1 cellular context compared by ENCODE assay signal in the genomic region with DNA sequence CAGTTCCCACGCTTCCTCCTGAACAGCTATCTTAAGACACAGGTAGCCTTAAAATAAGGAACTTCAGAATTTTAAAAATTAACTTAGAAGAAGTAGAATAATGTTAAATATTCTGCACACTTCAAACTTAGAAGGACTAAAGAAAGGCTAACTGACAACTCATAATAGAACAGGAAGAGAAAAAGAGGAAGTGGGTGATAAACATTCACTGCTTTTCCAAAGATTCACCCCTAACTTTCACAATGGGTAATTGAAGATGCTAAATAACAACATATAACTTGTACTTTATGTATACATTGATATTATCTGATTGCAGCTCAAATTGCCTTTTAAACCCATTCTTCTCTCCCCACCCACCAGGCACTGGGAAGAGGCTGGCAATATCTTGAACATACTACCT.
TF ChIP-seq lines count a peak whose summit lies in the region.

No MANE protein-coding gene starts in this region.

TF ChIP-seq in GM12878, 131 proteins besides CTCF, POLR2A, EP300 and RAD21 (continued from another document and continues in another):
- TF ChIP-seq CBFB (IDR thresholded peaks at IDR 0.05; ENCODE audit: low read depth) (no peak), YY1 (IDR thresholded peaks at IDR 0.05; ENCODE audit: low read depth, low read length) (no peak), BCL3 (IDR thresholded peaks at IDR 0.05; ENCODE audit: borderline replicate concordance, insufficient read depth, low read depth, low read length, poor library complexity, severe bottlenecking) (no peak), NFXL1 (IDR thresholded peaks at IDR 0.05; ENCODE audit: borderline replicate concordance) (no peak), RCOR1 (conservative IDR thresholded peaks at IDR 0.05; ENCODE audit: low read depth, low read length) (no peak), BACH1 (IDR thresholded peaks at IDR 0.05; ENCODE audit: borderline replicate concordance) (peak; percentile 87; the same call in 1 of the 2 replicates), PRDM15 (CRISPR knock-in tag; IDR thresholded peaks at IDR 0.05) (no peak), ETV6 (conservative IDR thresholded peaks at IDR 0.05 in 1 of 2, IDR thresholded peaks at IDR 0.05 in 1 of 2; ENCODE audit: borderline replicate concordance in 1 of 2, low read depth in 1 of 2) (peak in 1 of 2 experiments; percentile 71; a peak in 1 of 4 replicates), SMARCA5 (IDR thresholded peaks at IDR 0.05) (peak; percentile 47; the same call in 1 of the 2 replicates), ESRRA (IDR thresholded peaks at IDR 0.05; ENCODE audit: low read length) (no peak), ZNF274 (IDR thresholded peaks at IDR 0.05; ENCODE audit: insufficient read depth, insufficient read length) (no peak), PAX5 (IDR thresholded peaks at IDR 0.05; ENCODE audit: borderline replicate concordance, low read depth, low read length) (0 out of 2 replicates have a peak, but pooled peaks have one; percentile 29), TCF3 (IDR thresholded peaks at IDR 0.05; ENCODE audit: borderline replicate concordance, insufficient read depth, low read depth, low read length) (no peak), ATF3 (IDR thresholded peaks at IDR 0.05; ENCODE audit: borderline replicate concordance, extremely low read depth, low read depth, low read length) (no peak), KLF5 (IDR thresholded peaks at IDR 0.05; ENCODE audit: partially characterized antibody) (no peak), E2F4 (IDR thresholded peaks at IDR 0.05; ENCODE audit: low read depth, low read length) (no peak), TBL1XR1 (IDR thresholded peaks at IDR 0.05; ENCODE audit: low read depth, low read length) (0 out of 2 replicates have a peak, but pooled peaks have one; percentile 28), E2F8 (IDR thresholded peaks at IDR 0.05; ENCODE audit: low read depth, partially characterized antibody) (no peak), KAT2A (conservative IDR thresholded peaks at IDR 0.05; ENCODE audit: control insufficient read depth, low read depth, low read length) (no peak), SMAD1 (IDR thresholded peaks at IDR 0.05; ENCODE audit: low read depth, partially characterized antibody) (no peak), RB1 (IDR thresholded peaks at IDR 0.05; ENCODE audit: borderline replicate concordance) (no peak), MTA3 (IDR thresholded peaks at IDR 0.05; ENCODE audit: borderline replicate concordance, low read length) (peak; percentile 81), GABPA (IDR thresholded peaks at IDR 0.05; ENCODE audit: low read depth) (no peak), ATF7 (IDR thresholded peaks at IDR 0.05; ENCODE audit: low read depth) (peak; percentile 64; the same call in 1 of the 2 replicates), RBBP5 (conservative IDR thresholded peaks at IDR 0.05) (no peak), CBX5 (IDR thresholded peaks at IDR 0.05; ENCODE audit: low read depth) (no peak), BHLHE40 (IDR thresholded peaks at IDR 0.05; ENCODE audit: borderline replicate concordance in 1 of 2, low read depth in 2 of 2, low read length in 1 of 2) (peak in 1 of 2 experiments; percentile 55; a peak in 1 of 4 replicates), RAD51 (IDR thresholded peaks at IDR 0.05) (no peak), SIN3A (IDR thresholded peaks at IDR 0.05; ENCODE audit: low read depth, low read length) (no peak), PAX8 (IDR thresholded peaks at IDR 0.05) (no peak), ZBTB4 (CRISPR knock-in tag; IDR thresholded peaks at IDR 0.05) (no peak), DPF2 (IDR thresholded peaks at IDR 0.05) (peak; percentile 97)
- TF ChIP-seq, protein P1, sequence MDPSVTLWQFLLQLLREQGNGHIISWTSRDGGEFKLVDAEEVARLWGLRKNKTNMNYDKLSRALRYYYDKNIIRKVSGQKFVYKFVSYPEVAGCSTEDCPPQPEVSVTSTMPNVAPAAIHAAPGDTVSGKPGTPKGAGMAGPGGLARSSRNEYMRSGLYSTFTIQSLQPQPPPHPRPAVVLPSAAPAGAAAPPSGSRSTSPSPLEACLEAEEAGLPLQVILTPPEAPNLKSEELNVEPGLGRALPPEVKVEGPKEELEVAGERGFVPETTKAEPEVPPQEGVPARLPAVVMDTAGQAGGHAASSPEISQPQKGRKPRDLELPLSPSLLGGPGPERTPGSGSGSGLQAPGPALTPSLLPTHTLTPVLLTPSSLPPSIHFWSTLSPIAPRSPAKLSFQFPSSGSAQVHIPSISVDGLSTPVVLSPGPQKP (IDR thresholded peaks at IDR 0.05; ENCODE audit: low read depth, low read length): no peak
- TF ChIP-seq, protein P2, sequence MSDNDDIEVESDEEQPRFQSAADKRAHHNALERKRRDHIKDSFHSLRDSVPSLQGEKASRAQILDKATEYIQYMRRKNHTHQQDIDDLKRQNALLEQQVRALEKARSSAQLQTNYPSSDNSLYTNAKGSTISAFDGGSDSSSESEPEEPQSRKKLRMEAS (IDR thresholded peaks at IDR 0.05; ENCODE audit: low read depth, low read length): no peak
- TF ChIP-seq, protein P3, sequence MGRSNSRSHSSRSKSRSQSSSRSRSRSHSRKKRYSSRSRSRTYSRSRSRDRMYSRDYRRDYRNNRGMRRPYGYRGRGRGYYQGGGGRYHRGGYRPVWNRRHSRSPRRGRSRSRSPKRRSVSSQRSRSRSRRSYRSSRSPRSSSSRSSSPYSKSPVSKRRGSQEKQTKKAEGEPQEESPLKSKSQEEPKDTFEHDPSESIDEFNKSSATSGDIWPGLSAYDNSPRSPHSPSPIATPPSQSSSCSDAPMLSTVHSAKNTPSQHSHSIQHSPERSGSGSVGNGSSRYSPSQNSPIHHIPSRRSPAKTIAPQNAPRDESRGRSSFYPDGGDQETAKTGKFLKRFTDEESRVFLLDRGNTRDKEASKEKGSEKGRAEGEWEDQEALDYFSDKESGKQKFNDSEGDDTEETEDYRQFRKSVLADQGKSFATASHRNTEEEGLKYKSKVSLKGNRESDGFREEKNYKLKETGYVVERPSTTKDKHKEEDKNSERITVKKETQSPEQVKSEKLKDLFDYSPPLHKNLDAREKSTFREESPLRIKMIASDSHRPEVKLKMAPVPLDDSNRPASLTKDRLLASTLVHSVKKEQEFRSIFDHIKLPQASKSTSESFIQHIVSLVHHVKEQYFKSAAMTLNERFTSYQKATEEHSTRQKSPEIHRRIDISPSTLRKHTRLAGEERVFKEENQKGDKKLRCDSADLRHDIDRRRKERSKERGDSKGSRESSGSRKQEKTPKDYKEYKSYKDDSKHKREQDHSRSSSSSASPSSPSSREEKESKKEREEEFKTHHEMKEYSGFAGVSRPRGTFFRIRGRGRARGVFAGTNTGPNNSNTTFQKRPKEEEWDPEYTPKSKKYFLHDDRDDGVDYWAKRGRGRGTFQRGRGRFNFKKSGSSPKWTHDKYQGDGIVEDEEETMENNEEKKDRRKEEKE (IDR thresholded peaks at IDR 0.05): no peak
- TF ChIP-seq, protein P4, sequence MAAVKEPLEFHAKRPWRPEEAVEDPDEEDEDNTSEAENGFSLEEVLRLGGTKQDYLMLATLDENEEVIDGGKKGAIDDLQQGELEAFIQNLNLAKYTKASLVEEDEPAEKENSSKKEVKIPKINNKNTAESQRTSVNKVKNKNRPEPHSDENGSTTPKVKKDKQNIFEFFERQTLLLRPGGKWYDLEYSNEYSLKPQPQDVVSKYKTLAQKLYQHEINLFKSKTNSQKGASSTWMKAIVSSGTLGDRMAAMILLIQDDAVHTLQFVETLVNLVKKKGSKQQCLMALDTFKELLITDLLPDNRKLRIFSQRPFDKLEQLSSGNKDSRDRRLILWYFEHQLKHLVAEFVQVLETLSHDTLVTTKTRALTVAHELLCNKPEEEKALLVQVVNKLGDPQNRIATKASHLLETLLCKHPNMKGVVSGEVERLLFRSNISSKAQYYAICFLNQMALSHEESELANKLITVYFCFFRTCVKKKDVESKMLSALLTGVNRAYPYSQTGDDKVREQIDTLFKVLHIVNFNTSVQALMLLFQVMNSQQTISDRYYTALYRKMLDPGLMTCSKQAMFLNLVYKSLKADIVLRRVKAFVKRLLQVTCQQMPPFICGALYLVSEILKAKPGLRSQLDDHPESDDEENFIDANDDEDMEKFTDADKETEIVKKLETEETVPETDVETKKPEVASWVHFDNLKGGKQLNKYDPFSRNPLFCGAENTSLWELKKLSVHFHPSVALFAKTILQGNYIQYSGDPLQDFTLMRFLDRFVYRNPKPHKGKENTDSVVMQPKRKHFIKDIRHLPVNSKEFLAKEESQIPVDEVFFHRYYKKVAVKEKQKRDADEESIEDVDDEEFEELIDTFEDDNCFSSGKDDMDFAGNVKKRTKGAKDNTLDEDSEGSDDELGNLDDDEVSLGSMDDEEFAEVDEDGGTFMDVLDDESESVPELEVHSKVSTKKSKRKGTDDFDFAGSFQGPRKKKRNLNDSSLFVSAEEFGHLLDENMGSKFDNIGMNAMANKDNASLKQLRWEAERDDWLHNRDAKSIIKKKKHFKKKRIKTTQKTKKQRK (IDR thresholded peaks at IDR 0.05; ENCODE audit: low read depth, low read length): no peak
